ENCODE assay signal across 8 cellular contexts in genomic region chr12:63842750-63843149, GRCh38. TPM values are rescaled to one million over a fixed set of nuclear protein-coding genes. Genes with fewer than 3 reads are reported as not detected.
DNase-seq lines count a peak whose midpoint lies in the region; ATAC-seq and TF ChIP-seq lines count a peak whose summit lies in the region.
"Not testable (repeated sequence)": the region's sequence is repeated elsewhere in the genome, so short reads cannot be mapped to it uniquely, and the experiment has no call there.

No MANE protein-coding gene starts in this region.

- not testable (repeated sequence) for H3K9me3 ChIP-seq in CD8-positive, alpha-beta T cell (ENCODE audit: low read length); PC-3 (ENCODE audit: low read length); tibial nerve

- peaks cover 33% of the 10 kb centered on the region for H3K27me3 Mint-ChIP-seq in CD8-positive, alpha-beta T cell (ENCODE audit: low read depth)
- peaks cover 30% of the 10 kb centered on the region for H3K27me3 Mint-ChIP-seq in activated CD8-positive, alpha-beta memory T cell treated with anti-CD3 and anti-CD28 coated beads, Interleukin-2, amount 10 ng/mL, durations not matched to agents 7 days and 5 days
- H3K27me3 Mint-ChIP-seq in brain; glutamatergic neuron (ENCODE audit: unreplicated experiment): not testable (repeated sequence)
- H3K27me3 Mint-ChIP-seq in naive B cell (peaks cover 27 to 40% (median 28%) of the 10 kb centered on the region in 3 donors), progenitor cell of endocrine pancreas (peaks cover 11% of the 10 kb centered on the region)

- not testable (repeated sequence) for H3K36me3 Mint-ChIP-seq in CD8-positive, alpha-beta T cell; activated CD8-positive, alpha-beta memory T cell treated with anti-CD3 and anti-CD28 coated beads, Interleukin-2, amount 10 ng/mL, durations not matched to agents 7 days and 5 days; brain; glutamatergic neuron (ENCODE audit: unreplicated experiment); naive B cell; progenitor cell of endocrine pancreas (ENCODE audit: insufficient read depth)

- not testable (repeated sequence) for H4K20me1 ChIP-seq in PC-3 (ENCODE audit: low read length)

- peaks cover 10% of the 10 kb centered on the region for H3K4me1 Mint-ChIP-seq in CD8-positive, alpha-beta T cell (ENCODE audit: low read depth)
- H3K4me1 Mint-ChIP-seq in activated CD8-positive, alpha-beta memory T cell treated with anti-CD3 and anti-CD28 coated beads, Interleukin-2, amount 10 ng/mL, durations not matched to agents 7 days and 5 days: peaks cover 10% of the 10 kb centered on the region
- peaks cover 26% of the 10 kb centered on the region for H3K4me1 Mint-ChIP-seq in brain
- H3K4me1 Mint-ChIP-seq in glutamatergic neuron (ENCODE audit: low read depth, unreplicated experiment): not testable (repeated sequence)
- peaks cover 8 to 11% (median 10%) of the 10 kb centered on the region in 3 donors for H3K4me1 Mint-ChIP-seq in naive B cell
- peaks cover 12% of the 10 kb centered on the region for H3K4me1 Mint-ChIP-seq in progenitor cell of endocrine pancreas (ENCODE audit: low read depth)

- H3K9me2 ChIP-seq in PC-3 (replicated peaks; ENCODE audit: low read length): not testable (repeated sequence)

- peak overlapping the region; percentile 82 for H3K4me2 ChIP-seq in PC-3 (ENCODE audit: low read length)

- H3K27ac Mint-ChIP-seq in CD8-positive, alpha-beta T cell; activated CD8-positive, alpha-beta memory T cell treated with anti-CD3 and anti-CD28 coated beads, Interleukin-2, amount 10 ng/mL, durations not matched to agents 7 days and 5 days; glutamatergic neuron (ENCODE audit: unreplicated experiment): not testable (repeated sequence)
- H3K27ac Mint-ChIP-seq in brain: peak overlapping the region in 2 of 5 experiments; percentile 79 to 84
- peak overlapping the region in 1 of 6 donors; percentile 22 for H3K27ac Mint-ChIP-seq in naive B cell
- peak overlapping the region; percentile 62 for H3K27ac Mint-ChIP-seq in progenitor cell of endocrine pancreas

- H3K79me2 ChIP-seq in PC-3 (ENCODE audit: low read length): peaks cover 38% of the 10 kb centered on the region

- H3K9ac ChIP-seq in PC-3 (ENCODE audit: low read length): not testable (repeated sequence)

- not testable (repeated sequence) for ATAC-seq in CD8-positive, alpha-beta T cell; PC-3; activated CD8-positive, alpha-beta memory T cell treated with anti-CD3 and anti-CD28 coated beads, Interleukin-2, amount 10 ng/mL, durations not matched to agents 7 days and 5 days; naive B cell (ENCODE audit: low read depth in 2 of 2)

- TF ChIP-seq EP300 in tibial nerve (IDR thresholded peaks at IDR 0.05): not testable (repeated sequence)

- POLR2A ChIA-PET in CD8-positive, alpha-beta T cell (lab: Charles Lee); PC-3 (lab: Charles Lee; ENCODE audit: unreplicated experiment): not testable (repeated sequence)

- H3K4me1 ChIP-seq in CD8-positive, alpha-beta T cell (ENCODE audit: insufficient read depth, low read length); PC-3 (ENCODE audit: insufficient read depth, low read length): not testable (repeated sequence)
- H3K4me1 ChIP-seq in tibial nerve: peaks cover 0 to 24% (median 7%) of the 10 kb centered on the region in 4 donors

- not testable (repeated sequence) for H3K9me3 Mint-ChIP-seq in CD8-positive, alpha-beta T cell; activated CD8-positive, alpha-beta memory T cell treated with anti-CD3 and anti-CD28 coated beads, Interleukin-2, amount 10 ng/mL, durations not matched to agents 7 days and 5 days (ENCODE audit: low read depth); brain; glutamatergic neuron (ENCODE audit: unreplicated experiment); naive B cell; progenitor cell of endocrine pancreas (ENCODE audit: low read depth)

- H3K36me3 ChIP-seq in CD8-positive, alpha-beta T cell (ENCODE audit: insufficient read depth, low read length); PC-3 (ENCODE audit: low read depth, low read length); tibial nerve: not testable (repeated sequence)

- DNase-seq in CD8-positive, alpha-beta T cell; PC-3; activated CD8-positive, alpha-beta memory T cell treated with anti-CD3 and anti-CD28 coated beads, Interleukin-2, amount 10 ng/mL, durations not matched to agents 7 days and 5 days; glutamatergic neuron; naive B cell; progenitor cell of endocrine pancreas (ENCODE audit: low spot score, unreplicated experiment); tibial nerve (ENCODE audit: low spot score in 2 of 2): not testable (repeated sequence)

- CTCF ChIA-PET in CD8-positive, alpha-beta T cell (lab: Charles Lee): interaction anchor here (1.1 to 3.3 kb wide), 3 partner anchors 380 to 418 kb away, joined by 4 to 25 read pairs (median 7); partner anchors contain the start of gene KICS2
- CTCF ChIA-PET in PC-3 (lab: Charles Lee): interaction anchor here (1.7 kb wide), 1 partner anchor 339 kb away, joined by 4 read pairs; no protein-coding TSS in a partner anchor
- CTCF ChIA-PET in activated CD8-positive, alpha-beta memory T cell treated with anti-CD3 and anti-CD28 coated beads, Interleukin-2, amount 10 ng/mL, durations not matched to agents 7 days and 5 days (lab: Charles Lee): interaction anchor here (0.7 to 3.0 kb wide), 6 partner anchors 9 to 767 kb away, joined by 3 to 18 read pairs (median 7); partner anchors contain the start of gene XPOT

- TF ChIP-seq POLR2A in tibial nerve (IDR thresholded peaks at IDR 0.05): not testable (repeated sequence)

- not testable (repeated sequence) for H3K4me3 ChIP-seq in CD8-positive, alpha-beta T cell (ENCODE audit: low read depth, low read length)
- H3K4me3 ChIP-seq in PC-3 (ENCODE audit: low read length): peak overlapping the region; percentile 89
- H3K4me3 ChIP-seq in tibial nerve: peak overlapping the region in 1 of 4 donors; percentile 76

- TF ChIP-seq CTCF in CD8-positive, alpha-beta T cell (IDR thresholded peaks at IDR 0.05); PC-3 (conservative IDR thresholded peaks at IDR 0.05; ENCODE audit: low read depth, low read length); brain (conservative IDR thresholded peaks at IDR 0.05); glutamatergic neuron (IDR thresholded peaks at IDR 0.05; ENCODE audit: partially characterized antibody, unreplicated experiment); progenitor cell of endocrine pancreas (IDR thresholded peaks at IDR 0.05; ENCODE audit: unreplicated experiment); tibial nerve (IDR thresholded peaks at IDR 0.05): not testable (repeated sequence)

- not testable (repeated sequence) for H3K27ac ChIP-seq in CD8-positive, alpha-beta T cell (ENCODE audit: low read depth, low read length); PC-3 (ENCODE audit: low read length)
- H3K27ac ChIP-seq in tibial nerve: peak overlapping the region in 3 of 4 donors; percentile 92 to 96 (median 92)

- 94 to 95% methylated on average over 17 of the region's 17 CpGs for WGBS in tibial nerve, 2 donors

- intact Hi-C loops in CD8-positive, alpha-beta T cell (cut with DNase I, micrococcal nuclease): loop anchor here (1.0 to 5.0 kb wide), 2 partner anchors 63 to 550 kb away; partner anchors contain the start of genes C12orf56 (in 1 of the 2) and RXYLT1 (in 1 of the 2)
- intact Hi-C loops in PC-3 (cut with micrococcal nuclease): not testable (repeated sequence)

- H3K4me3 Mint-ChIP-seq in CD8-positive, alpha-beta T cell: peak overlapping the region; percentile 81
- H3K4me3 Mint-ChIP-seq in activated CD8-positive, alpha-beta memory T cell treated with anti-CD3 and anti-CD28 coated beads, Interleukin-2, amount 10 ng/mL, durations not matched to agents 7 days and 5 days: peak overlapping the region; percentile 61
- H3K4me3 Mint-ChIP-seq in brain (peak overlapping the region; percentile 80 to 90 (median 81)), glutamatergic neuron (ENCODE audit: unreplicated experiment) (peak overlapping the region; percentile 83), naive B cell (peak overlapping the region; percentile 61 to 90 (median 70)), progenitor cell of endocrine pancreas (ENCODE audit: low read depth) (peak overlapping the region; percentile 74)

- H3K27me3 ChIP-seq in CD8-positive, alpha-beta T cell (ENCODE audit: insufficient read depth, low read length): peaks cover 13% of the 10 kb centered on the region
- not testable (repeated sequence) for H3K27me3 ChIP-seq in PC-3 (ENCODE audit: low read length); tibial nerve

- not testable (repeated sequence) for BruUV-seq in PC-3 (replicated peaks; lab: Mats Ljungman, UMichigan)

- not testable (repeated sequence) for H3F3A ChIP-seq in PC-3 (ENCODE audit: low read length, unreplicated experiment)

- peak overlapping the region; percentile 84; the same call in 1 of the 2 replicates for H2AFZ ChIP-seq in PC-3 (ENCODE audit: low read length)

RNA-seq across cellular contexts. Expression of gene SRGAP1, which starts 1.8 kb away (rescaled TPM):
- total RNA-seq in CD8-positive, alpha-beta T cell: under 1 TPM in 1 of 2 experiments, not detected in 1; 0.03 TPM
- total RNA-seq in PC-3 (2014; rRNA removed): 7.5 and 11.0 TPM in 2 replicates
- total RNA-seq in activated CD8-positive, alpha-beta memory T cell treated with anti-CD3 and anti-CD28 coated beads, Interleukin-2, amount 10 ng/mL, durations not matched to agents 7 days and 5 days: under 1 TPM in 1 of 2 experiments, not detected in 1; 0.14 TPM
- polyA plus RNA-seq in brain (ENCODE audit: insufficient read depth, low read depth, low replicate concordance): 13.4 TPM
- 52.0 TPM for total RNA-seq in glutamatergic neuron (ENCODE audit: unreplicated experiment)
- polyA plus RNA-seq in naive B cell (ENCODE audit: low read depth in 6 of 6): under 1 TPM; 0.01 to 0.26 (median 0.05) TPM
- 17.8 and 23.1 TPM in 2 replicates for total RNA-seq in progenitor cell of endocrine pancreas
- 10 to 100 TPM; 13.1 to 81.5 (median 22.4) TPM for total RNA-seq in tibial nerve
